In genomic region chr11:90251599-90251998, GRCh38 we compare ENCODE assay signal across 15 cellular contexts. TPM values are rescaled to one million over a fixed set of nuclear protein-coding genes. Genes with fewer than 3 reads are reported as not detected.
DNase-seq lines count a peak whose midpoint lies in the region; ATAC-seq, FAIRE-seq and TF ChIP-seq lines count a peak whose summit lies in the region.
"Had no signal": no experiment of that assay in that cellular context is flagged by ENCODE, and none has a peak within 500 bp of the region (broad histone marks: within the 10 kb centered on the region; RNA-seq: fewer than 3 reads in every experiment).

No MANE protein-coding gene starts in this region.

- H3K27ac Mint-ChIP-seq in activated T-cell treated with anti-CD3 and anti-CD28 coated beads, Interleukin-2, amount 50 U/mL, for 24 hours: no peak overlapping the region

- no peaks in the 10 kb centered on the region for H3K36me3 ChIP-seq in endothelial cell of umbilical vein (ENCODE audit: control insufficient read depth in 2 of 2, extremely low read depth in 1 of 2, insufficient read depth in 2 of 2, low read length in 2 of 2)
- H3K36me3 ChIP-seq: ovary, upper lobe of right lung had no signal

- H3K27ac ChIP-seq in endothelial cell of umbilical vein (ENCODE audit: insufficient read depth, low read depth, low read length): no peak overlapping the region
- H3K27ac ChIP-seq: ovary, upper lobe of right lung had no signal

- no peak for FAIRE-seq in endothelial cell of umbilical vein (lab: Jason Lieb, UNC)

- in situ Hi-C loops in G401 (cut with HindIII; ENCODE audit: low sequenced_read_pairs): no loop called here

- H3K27me3 Mint-ChIP-seq in activated T-cell treated with anti-CD3 and anti-CD28 coated beads, Interleukin-2, amount 50 U/mL, for 24 hours: no peaks in the 10 kb centered on the region

- H3K79me2 ChIP-seq in endothelial cell of umbilical vein (ENCODE audit: control insufficient read depth, insufficient read depth, low read length): no peaks in the 10 kb centered on the region

- dilution Hi-C loops in endothelial cell of umbilical vein (cut with MboI; ENCODE audit: extremely low pct_ligation_motif_present, low sequenced_read_pairs): no loop called here

- intact Hi-C loops in endothelial cell of umbilical vein (cut with micrococcal nuclease): loop anchor here (5.0 kb wide), 1 partner anchor 996 kb away; no protein-coding TSS in a partner anchor

- no peaks in the 10 kb centered on the region for H3K27me3 ChIP-seq in endothelial cell of umbilical vein (ENCODE audit: control insufficient read depth in 2 of 2, insufficient read depth in 2 of 2, low read length in 2 of 2)
- H3K27me3 ChIP-seq: ovary, upper lobe of right lung had no signal

- TSS peak; percentile 56 for BruUV-seq in endothelial cell of umbilical vein (replicated peaks; lab: Mats Ljungman, UMichigan)

- no peaks in the 10 kb centered on the region for H3K9me3 Mint-ChIP-seq in activated T-cell treated with anti-CD3 and anti-CD28 coated beads, Interleukin-2, amount 50 U/mL, for 24 hours

- POLR2A ChIA-PET in endothelial cell of umbilical vein (lab: Charles Lee): no interaction called here

- no peaks in the 10 kb centered on the region for H3K9me1 ChIP-seq in endothelial cell of umbilical vein (replicated peaks; ENCODE audit: control insufficient read depth, extremely low read depth, insufficient read depth, low read length)

- TF ChIP-seq POLR2A in endothelial cell of umbilical vein (IDR thresholded peaks at IDR 0.05; ENCODE audit: low read depth, low read length): no peak

- H3K9me3 ChIP-seq in endothelial cell of umbilical vein (replicated peaks; ENCODE audit: control insufficient read depth, insufficient read depth, low read length): no peaks in the 10 kb centered on the region
- H3K9me3 ChIP-seq: mucosa of descending colon, ovary, upper lobe of right lung had no signal

- H3K4me3 Mint-ChIP-seq in activated T-cell treated with anti-CD3 and anti-CD28 coated beads, Interleukin-2, amount 50 U/mL, for 24 hours: peak overlapping the region; percentile 81

- no peak overlapping the region for H3K9ac ChIP-seq in endothelial cell of umbilical vein (replicated peaks; ENCODE audit: extremely low read depth, insufficient read depth, low read length)

- peaks cover 16% of the 10 kb centered on the region for H3K4me1 Mint-ChIP-seq in activated T-cell treated with anti-CD3 and anti-CD28 coated beads, Interleukin-2, amount 50 U/mL, for 24 hours (ENCODE audit: low read depth)

- ATAC-seq in GM18909 (IDR thresholded peaks at IDR 0.05; ENCODE audit: poor library complexity, unreplicated experiment) (peak; percentile 46), GM21619 (IDR thresholded peaks at IDR 0.05; ENCODE audit: unreplicated experiment) (no peak), HG03442 (IDR thresholded peaks at IDR 0.05; ENCODE audit: unreplicated experiment) (no peak)
- ATAC-seq: mucosa of descending colon had no signal

- TF ChIP-seq CTCF in endothelial cell of umbilical vein (IDR thresholded peaks at IDR 0.05; ENCODE audit: extremely low read depth in 1 of 2, insufficient read depth in 1 of 2, low read depth in 1 of 2, low read length in 2 of 2): no peak

- no peak overlapping the region for H3K4me3 ChIP-seq in endothelial cell of umbilical vein (replicated peaks in 1 of 3; ENCODE audit: insufficient read depth in 1 of 3, low read depth in 1 of 3, low read length in 3 of 3)
- H3K4me3 ChIP-seq: mucosa of descending colon, ovary, upper lobe of right lung had no signal

- H3K4me1 ChIP-seq in endothelial cell of umbilical vein (ENCODE audit: control insufficient read depth, extremely low read depth, insufficient read depth, low read length): no peaks in the 10 kb centered on the region
- H3K4me1 ChIP-seq: upper lobe of right lung had no signal

- no peaks in the 10 kb centered on the region for H3K36me3 Mint-ChIP-seq in activated T-cell treated with anti-CD3 and anti-CD28 coated beads, Interleukin-2, amount 50 U/mL, for 24 hours (ENCODE audit: low read depth)

- no peaks in the 10 kb centered on the region for H4K20me1 ChIP-seq in endothelial cell of umbilical vein (replicated peaks; ENCODE audit: control insufficient read depth, extremely low read depth, insufficient read depth, low read length)

- H3K4me2 ChIP-seq in endothelial cell of umbilical vein (ENCODE audit: insufficient read depth, low read length): no peak overlapping the region

- H2AFZ ChIP-seq in endothelial cell of umbilical vein (ENCODE audit: low read depth, low read length): no peak overlapping the region

- CTCF ChIA-PET in endothelial cell of umbilical vein (lab: Charles Lee): interaction anchor here (1.3 to 1.5 kb wide), 2 partner anchors 15 to 209 kb away, joined by 3 read pairs; no protein-coding TSS in a partner anchor

- no peak for DNase-seq in activated T-cell treated with anti-CD3 and anti-CD28 coated beads, Interleukin-2, amount 50 U/mL, for 24 hours
- DNase-seq in activated T-cell treated with anti-CD3 and anti-CD28 coated beads, Interleukin-2, amount 50 U/mL, for 48 hours: no peak
- DNase-seq in NCI-H69 (lab: John Stamatoyannopoulos, UW) (peak; percentile 24), endothelial cell of umbilical vein (ENCODE audit: low read depth, low spot score) (peak; percentile 13), G401 (ENCODE audit: low spot score) (no peak)
- DNase-seq: activated CD4-positive, alpha-beta T cell treated with anti-CD3 and anti-CD28 coated beads for 1 hour; cortex of kidney; HCEC 1CT; kidney glomerular epithelial cell; mucosa of descending colon; ovary; upper lobe of right lung had no signal

TF ChIP-seq in endothelial cell of umbilical vein, 7 proteins besides CTCF, POLR2A, EP300 and RAD21:
- TF ChIP-seq FOS (IDR thresholded peaks at IDR 0.05; ENCODE audit: borderline replicate concordance, insufficient read depth, low read length) (no peak), MYC (IDR thresholded peaks at IDR 0.05; ENCODE audit: low read depth, low read length) (no peak), EZH2 (IDR thresholded peaks at IDR 0.05; ENCODE audit: borderline replicate concordance, low read depth, low read length, severe bottlenecking) (no peak), JUN (IDR thresholded peaks at IDR 0.05; ENCODE audit: borderline replicate concordance, insufficient read depth, insufficient read length, low read depth) (no peak), POLR2AphosphoS5 (IDR thresholded peaks at IDR 0.05; ENCODE audit: insufficient read depth, low read depth, low read length) (no peak), GATA2 (IDR thresholded peaks at IDR 0.05; ENCODE audit: insufficient read depth, insufficient read length, low read depth, low read length) (no peak)
- TF ChIP-seq, protein P1, sequence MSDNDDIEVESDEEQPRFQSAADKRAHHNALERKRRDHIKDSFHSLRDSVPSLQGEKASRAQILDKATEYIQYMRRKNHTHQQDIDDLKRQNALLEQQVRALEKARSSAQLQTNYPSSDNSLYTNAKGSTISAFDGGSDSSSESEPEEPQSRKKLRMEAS (IDR thresholded peaks at IDR 0.05; ENCODE audit: insufficient read depth, insufficient read length): no peak

RNA-seq across cellular contexts. Expression of gene CHORDC1, which starts 28.8 kb away (rescaled TPM):
- total RNA-seq in endothelial cell of umbilical vein: 55.4 and 56.8 TPM in 2 replicates
- polyA plus RNA-seq in endothelial cell of umbilical vein: 12.7 and 30.3 TPM in 2 replicates
- 19.1 and 28.4 TPM in 2 replicates for polyA plus RNA-seq in endothelial cell of umbilical vein (2011; cell fraction: cytosol; rRNA removed)
- 30.9 and 53.1 TPM in 2 replicates for polyA plus RNA-seq in endothelial cell of umbilical vein (2011; cell fraction: nucleus; rRNA removed)
- 44.3 and 68.2 TPM in 2 replicates for polyA plus RNA-seq in endothelial cell of umbilical vein (2012)
- polyA minus RNA-seq in endothelial cell of umbilical vein: 27.6 and 60.6 TPM in 2 replicates
- polyA minus RNA-seq in endothelial cell of umbilical vein (2011; cell fraction: cytosol; rRNA and poly(A)+ RNA removed): 38.4 TPM
- 63.8 and 75.4 TPM in 2 replicates for polyA minus RNA-seq in endothelial cell of umbilical vein (2011; cell fraction: nucleus; rRNA and poly(A)+ RNA removed)
- 48.9 and 91.7 TPM in 2 replicates for total RNA-seq in G401 (2014; rRNA removed; shearing (Covaris generic))

Comparison
In these comparisons a context has a peak if more than half of its experiments do, and no peak if none do; other contexts are left out.
1. DNase-seq: peak in NCI-H69 (single experiment) and endothelial cell of umbilical vein (single experiment); none in activated T-cell treated with anti-CD3 and anti-CD28 coated beads, Interleukin-2, amount 50 U/mL, for 24 hours (single experiment), activated T-cell treated with anti-CD3 and anti-CD28 coated beads, Interleukin-2, amount 50 U/mL, for 48 hours (0 of 2) and G401 (single experiment).